ENCODE assay signal across 8 cellular contexts in genomic region chr6:111804627-111805235, GRCh38.
A peak's percentile ranks its signal among the peaks of the same experiment; 100 is the strongest.
DNase-seq lines count a peak whose midpoint lies in the region; ATAC-seq, FAIRE-seq and TF ChIP-seq lines count a peak whose summit lies in the region.

No MANE protein-coding gene starts in this region.

- H3K36me3 Mint-ChIP-seq in memory B cell, result peaks cover 2% of the 10 kb centered on the region

- peak overlapping the region; percentile 75 for H3K4me2 ChIP-seq in GM12878 (ENCODE audit: control insufficient read depth, insufficient read depth)

- TF ChIP-seq CTCF in GM13976 (IDR thresholded peaks at IDR 0.05; ENCODE audit: borderline replicate concordance, control extremely low read depth, extremely low read depth, insufficient read depth, missing control alignments) (peak; percentile 14), GM12878 (IDR thresholded peaks at IDR 0.05 in 2 of 3, conservative IDR thresholded peaks at IDR 0.05 in 1 of 3; ENCODE audit: control insufficient read depth in 2 of 3, extremely low read depth in 1 of 3, insufficient read depth in 1 of 3, low read depth in 3 of 3, low read length in 3 of 3) (peak in 2 of 3 experiments; percentile 24 to 35; a peak in 2 of 6 replicates)

- peaks cover 32% of the 10 kb centered on the region for H3K4me1 Mint-ChIP-seq in memory B cell
- peaks cover 100% of the 10 kb centered on the region for H3K4me1 Mint-ChIP-seq in stimulated activated naive CD8-positive, alpha-beta T cell treated with anti-CD3 and anti-CD28 coated beads, Interleukin-15, amount 100 ng/mL, for 72 hours

- peak overlapping the region; percentile 70 for H3K27ac ChIP-seq in GM12878 (ENCODE audit: control insufficient read depth, insufficient read depth)

- H3K79me2 ChIP-seq in GM12878 (ENCODE audit: control insufficient read depth, insufficient read depth, low read length), result peaks cover 53% of the 10 kb centered on the region

- no peaks in the 10 kb centered on the region for H3K27me3 Mint-ChIP-seq in memory B cell
- H3K27me3 Mint-ChIP-seq in stimulated activated naive CD8-positive, alpha-beta T cell treated with anti-CD3 and anti-CD28 coated beads, Interleukin-15, amount 100 ng/mL, for 72 hours, result no peaks in the 10 kb centered on the region

- no peak for FAIRE-seq in GM12878 (lab: Jason Lieb, UNC)

- SMC1A ChIA-PET in GM12878 (lab: Charles Lee; ENCODE audit: uncharacterized antibody, unreplicated experiment), result interaction anchor here (0.6 to 5.1 kb wide), 36 partner anchors 9 to 236 kb away, joined by 3 to 91 read pairs (median 10); partner anchors contain the start of gene FYN

- BruUV-seq in GM12878 (replicated peaks; lab: Mats Ljungman, UMichigan), result no TSS peak

- TF ChIP-seq EP300 in GM12878 (IDR thresholded peaks at IDR 0.05; ENCODE audit: borderline replicate concordance in 1 of 2, control insufficient read depth in 1 of 2, low read depth in 2 of 2, low read length in 2 of 2), result peak; percentile 65 to 88; a peak in 2 of 4 replicates

- no peaks in the 10 kb centered on the region for H3K9me3 Mint-ChIP-seq in memory B cell
- no peaks in the 10 kb centered on the region for H3K9me3 Mint-ChIP-seq in stimulated activated naive CD8-positive, alpha-beta T cell treated with anti-CD3 and anti-CD28 coated beads, Interleukin-15, amount 100 ng/mL, for 72 hours

- peaks cover 2 to 6% of the 10 kb centered on the region in 2 experiments; a peak in 3 of 4 replicates for H3K36me3 ChIP-seq in GM12878 (ENCODE audit: control insufficient read depth in 2 of 2, insufficient read depth in 2 of 2, low read length in 1 of 2)

- intact Hi-C loops in GM12878 (cut with micrococcal nuclease; ENCODE audit: unreplicated experiment), result loop anchor here (1.0 to 2.0 kb wide), 8 partner anchors 9 to 238 kb away; partner anchors contain the start of gene FYN

- no peaks in the 10 kb centered on the region for H4K20me1 ChIP-seq in GM12878 (ENCODE audit: control insufficient read depth, insufficient read depth)

- no peak overlapping the region for H3K27ac Mint-ChIP-seq in memory B cell
- peak overlapping the region; percentile 98 for H3K27ac Mint-ChIP-seq in stimulated activated naive CD8-positive, alpha-beta T cell treated with anti-CD3 and anti-CD28 coated beads, Interleukin-15, amount 100 ng/mL, for 72 hours

- H3K9me3 ChIP-seq in GM12878 (replicated peaks; ENCODE audit: control insufficient read depth, insufficient read depth, low read length), result no peaks in the 10 kb centered on the region

- no peak overlapping the region for H3K4me3 Mint-ChIP-seq in memory B cell
- peak overlapping the region; percentile 64 to 73 for H3K4me3 Mint-ChIP-seq in stimulated activated naive CD8-positive, alpha-beta T cell treated with anti-CD3 and anti-CD28 coated beads, Interleukin-15, amount 100 ng/mL, for 72 hours

- no peak for TF ChIP-seq POLR2A in GM12878 (IDR thresholded peaks at IDR 0.05; ENCODE audit: low read depth, low read length)

- peaks cover 70% of the 10 kb centered on the region for H3K4me1 ChIP-seq in GM12878 (ENCODE audit: control insufficient read depth, insufficient read depth, low read length)

- peak; percentile 62 for TF ChIP-seq RAD21 in GM12878 (IDR thresholded peaks at IDR 0.05; ENCODE audit: insufficient read depth, low read depth, low read length)

- CTCF ChIA-PET in GM12878 (lab: Yijun Ruan, JAX), result interaction anchor here (0.6 to 4.2 kb wide), 19 partner anchors 9 to 224 kb away, joined by 3 to 36 read pairs (median 5); no protein-coding TSS in a partner anchor

- POLR2A ChIA-PET in GM12878 (lab: Charles Lee), result interaction anchor here (0.6 to 2.3 kb wide), 10 partner anchors 11 to 66 kb away, joined by 3 to 13 read pairs (median 4); no protein-coding TSS in a partner anchor

- WGBS in GM12878 (ENCODE audit: insufficient coverage, insufficient replicate concordance, low lambda C conversion rate, missing lambda C conversion rate), result 29% methylated on average over 8 of the region's 8 CpGs

- ATAC-seq in HG02623 (IDR thresholded peaks at IDR 0.05; ENCODE audit: unreplicated experiment) (peak; percentile 54), GM12878 (peak; percentile 77), memory B cell (ENCODE audit: low read depth) (peak; percentile 76)
- peak; percentile 85 for ATAC-seq in stimulated activated naive CD8-positive, alpha-beta T cell treated with anti-CD3 and anti-CD28 coated beads, Interleukin-15, amount 100 ng/mL, for 72 hours

- RAD21 ChIA-PET in GM12878 (lab: Charles Lee; ENCODE audit: unreplicated experiment), result interaction anchor here (0.6 to 4.8 kb wide), 33 partner anchors 10 to 546 kb away, joined by 3 to 58 read pairs (median 8); partner anchors contain the start of gene FYN

- H2AFZ ChIP-seq in GM12878 (ENCODE audit: control insufficient read depth, low read depth, low read length), result no peak overlapping the region

- peak overlapping the region; percentile 25 for H3K9ac ChIP-seq in GM12878 (ENCODE audit: control insufficient read depth, insufficient read depth, low read length)

- H3K27me3 ChIP-seq in GM12878 (replicated peaks in 1 of 2; ENCODE audit: control insufficient read depth in 2 of 2, insufficient read depth in 2 of 2, low read length in 1 of 2), result no peaks in the 10 kb centered on the region

- in situ Hi-C loops in GM13976 (cut with MboI; ENCODE audit: low sequenced_read_pairs, unreplicated experiment), result no loop called here
- in situ Hi-C loops in GM12878 (cut with MboI), result no loop called here

- no peak overlapping the region for H3K4me3 ChIP-seq in GM12878

- DNase-seq in GM13976 (ENCODE audit: low spot score), result peak; percentile 34
- peak; percentile 33 for DNase-seq in SW480 (ENCODE audit: low spot score)
- DNase-seq in GM12878 (ENCODE audit: low read depth, low spot score), result peak; percentile 84
- DNase-seq in memory B cell (ENCODE audit: low spot score in 2 of 2), result no peak
- DNase-seq in stimulated activated naive CD8-positive, alpha-beta T cell treated with anti-CD3 and anti-CD28 coated beads, Interleukin-15, amount 100 ng/mL, for 72 hours, result peak; percentile 74 to 87
- DNase-seq in NOMO-1 treated with DMSO at 0.1 percent for 48 hours (lab: John Stamatoyannopoulos, UW; ENCODE audit: unreplicated experiment), result no peak
- DNase-seq in NCI-H2081 (lab: John Stamatoyannopoulos, UW), result no peak

TF ChIP-seq in GM12878, 131 proteins besides CTCF, POLR2A, EP300 and RAD21 (continues in another document):
- TF ChIP-seq NKRF (conservative IDR thresholded peaks at IDR 0.05), result no peak
- 0 out of 2 replicates have a peak, but pooled peaks have one; percentile 22 for TF ChIP-seq RFX5 (IDR thresholded peaks at IDR 0.05; ENCODE audit: low read depth, low read length)
- TF ChIP-seq RUNX3 (IDR thresholded peaks at IDR 0.05; ENCODE audit: low read length), result peak; percentile 82
- peak; percentile 65; the same call in 1 of the 2 replicates for TF ChIP-seq CBFB (IDR thresholded peaks at IDR 0.05; ENCODE audit: low read depth)
- TF ChIP-seq TARDBP (IDR thresholded peaks at IDR 0.05; ENCODE audit: borderline replicate concordance), result no peak
- peak; percentile 76 for TF ChIP-seq ATF7 (IDR thresholded peaks at IDR 0.05; ENCODE audit: low read depth)
- peak; percentile 53 for TF ChIP-seq SP1 (IDR thresholded peaks at IDR 0.05; ENCODE audit: low read depth, low read length)
- TF ChIP-seq, protein P1, sequence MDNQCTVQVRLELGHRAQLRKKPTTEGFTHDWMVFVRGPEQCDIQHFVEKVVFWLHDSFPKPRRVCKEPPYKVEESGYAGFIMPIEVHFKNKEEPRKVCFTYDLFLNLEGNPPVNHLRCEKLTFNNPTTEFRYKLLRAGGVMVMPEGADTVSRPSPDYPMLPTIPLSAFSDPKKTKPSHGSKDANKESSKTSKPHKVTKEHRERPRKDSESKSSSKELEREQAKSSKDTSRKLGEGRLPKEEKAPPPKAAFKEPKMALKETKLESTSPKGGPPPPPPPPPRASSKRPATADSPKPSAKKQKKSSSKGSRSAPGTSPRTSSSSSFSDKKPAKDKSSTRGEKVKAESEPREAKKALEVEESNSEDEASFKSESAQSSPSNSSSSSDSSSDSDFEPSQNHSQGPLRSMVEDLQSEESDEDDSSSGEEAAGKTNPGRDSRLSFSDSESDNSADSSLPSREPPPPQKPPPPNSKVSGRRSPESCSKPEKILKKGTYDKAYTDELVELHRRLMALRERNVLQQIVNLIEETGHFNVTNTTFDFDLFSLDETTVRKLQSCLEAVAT (IDR thresholded peaks at IDR 0.05), result 0 out of 2 replicates have a peak, but pooled peaks have one; percentile 34
- peak; percentile 48; the same call in 1 of the 2 replicates for TF ChIP-seq SMC3 (IDR thresholded peaks at IDR 0.05; ENCODE audit: borderline replicate concordance, low read length)
- peak; percentile 92 for TF ChIP-seq EED (IDR thresholded peaks at IDR 0.05; ENCODE audit: low read depth)

Comparison
In these comparisons a context has a peak if more than half of its experiments do, and no peak if none do; other contexts are left out.
1. DNase-seq: peak in GM13976 (single experiment), SW480 (single experiment), GM12878 (single experiment) and stimulated activated naive CD8-positive, alpha-beta T cell treated with anti-CD3 and anti-CD28 coated beads, Interleukin-15, amount 100 ng/mL, for 72 hours (2 of 2); none in memory B cell (0 of 2), NOMO-1 treated with DMSO at 0.1 percent for 48 hours (single experiment) and NCI-H2081 (0 of 2).
2. Peak in every context shown above with its lines, with median percentiles within 50 percentile points of each other: ATAC-seq.